ENCODE assay signal across 9 cellular contexts in the genomic region with DNA sequence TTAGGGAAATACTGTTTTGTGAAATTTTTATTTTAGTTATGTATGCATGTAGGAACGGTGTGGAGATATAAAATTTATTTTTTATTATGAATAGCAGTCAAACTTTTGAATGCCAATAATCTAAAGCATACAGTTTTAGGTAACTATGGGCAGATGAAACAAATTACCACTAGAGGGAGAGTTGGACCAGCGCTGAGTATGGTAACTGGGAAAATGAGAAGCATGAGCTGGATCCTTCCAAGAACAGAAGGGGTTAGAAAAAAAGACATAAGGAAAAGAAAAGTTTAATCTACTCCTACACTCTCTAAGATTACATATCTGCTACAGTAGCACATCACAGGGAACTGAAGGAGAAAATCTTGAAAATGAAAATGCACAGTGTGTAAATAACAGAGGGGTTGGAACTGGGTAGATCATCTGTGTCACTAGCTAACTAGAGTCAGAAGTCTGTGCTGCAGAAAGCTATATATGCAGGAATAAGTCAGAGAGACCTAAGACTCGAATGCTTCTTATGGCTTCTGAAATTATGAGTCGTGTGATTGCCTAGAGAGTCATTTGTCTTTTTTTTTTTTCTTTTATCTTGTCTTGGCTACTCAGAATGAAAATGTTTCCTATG. TPM values are rescaled to one million over a fixed set of nuclear protein-coding genes. Genes with fewer than 3 reads are reported as not detected.
DNase-seq lines count a peak whose midpoint lies in the region; ATAC-seq and TF ChIP-seq lines count a peak whose summit lies in the region.
"Had no signal": no experiment of that assay in that cellular context is flagged by ENCODE, and none has a peak within 500 bp of the region (broad histone marks: within the 10 kb centered on the region; RNA-seq: fewer than 3 reads in every experiment).

No MANE protein-coding gene starts in this region.

- no peak overlapping the region for H3K4me3 Mint-ChIP-seq in nephron
- no peak overlapping the region for H3K4me3 Mint-ChIP-seq in activated T-helper 2 cell treated with anti-CD3 and anti-CD28 coated beads, Interferon-gamma antibody, Interleukin-2, Interleukin-4, amounts not matched to agents 10 μg/mL and 5 μg/mL and 100 μg/mL, durations not matched to agents 14 hours and 24 hours and 36 hours (ENCODE audit: low read depth)
- no peak overlapping the region for H3K4me3 Mint-ChIP-seq in activated CD4-positive, alpha-beta memory T cell treated with anti-CD3 and anti-CD28 coated beads for 36 hours

- TF ChIP-seq CTCF in GM10266 (IDR thresholded peaks at IDR 0.05; ENCODE audit: control insufficient read depth, insufficient read depth, low read depth, missing control alignments) (peak; percentile 19), Loucy (conservative IDR thresholded peaks at IDR 0.05; ENCODE audit: low read length) (peak; percentile 52), astrocyte of the cerebellum (IDR thresholded peaks at IDR 0.05; ENCODE audit: low read depth, low read length, missing control alignments) (peak; percentile 39), nephron (IDR thresholded peaks at IDR 0.05; ENCODE audit: unreplicated experiment in 3 of 3) (peak; percentile 67 to 68 (median 67))

- H3K36me3 ChIP-seq in Loucy (ENCODE audit: insufficient read depth, low read length) = no peaks in the 10 kb centered on the region

- H3K4me1 Mint-ChIP-seq in nephron = no peaks in the 10 kb centered on the region
- H3K4me1 Mint-ChIP-seq in activated T-helper 2 cell treated with anti-CD3 and anti-CD28 coated beads, Interferon-gamma antibody, Interleukin-2, Interleukin-4, amounts not matched to agents 10 μg/mL and 5 μg/mL and 100 μg/mL, durations not matched to agents 14 hours and 24 hours and 36 hours (ENCODE audit: low read depth) = no peaks in the 10 kb centered on the region
- H3K4me1 Mint-ChIP-seq in activated CD4-positive, alpha-beta memory T cell treated with anti-CD3 and anti-CD28 coated beads for 36 hours (ENCODE audit: low read depth) = no peaks in the 10 kb centered on the region

- no peaks in the 10 kb centered on the region for H3K9me2 ChIP-seq in Loucy (replicated peaks; ENCODE audit: low read depth, low read length)

- no peaks in the 10 kb centered on the region for H3K27me3 Mint-ChIP-seq in nephron (ENCODE audit: low read depth)
- no peaks in the 10 kb centered on the region for H3K27me3 Mint-ChIP-seq in activated T-helper 2 cell treated with anti-CD3 and anti-CD28 coated beads, Interferon-gamma antibody, Interleukin-2, Interleukin-4, amounts not matched to agents 10 μg/mL and 5 μg/mL and 100 μg/mL, durations not matched to agents 14 hours and 24 hours and 36 hours (ENCODE audit: low read depth)
- no peaks in the 10 kb centered on the region for H3K27me3 Mint-ChIP-seq in activated CD4-positive, alpha-beta memory T cell treated with anti-CD3 and anti-CD28 coated beads for 36 hours

- H3K4me3 ChIP-seq in Loucy (ENCODE audit: low read length, poor library complexity, severe bottlenecking) (no peak overlapping the region), astrocyte of the cerebellum (ENCODE audit: low read depth, low read length) (no peak overlapping the region)

- H3K4me2 ChIP-seq in Loucy (ENCODE audit: low read depth, low read length, poor library complexity, severe bottlenecking) = no peak overlapping the region

- no peaks in the 10 kb centered on the region for H3K36me3 Mint-ChIP-seq in nephron (ENCODE audit: low read depth)
- H3K36me3 Mint-ChIP-seq in activated T-helper 2 cell treated with anti-CD3 and anti-CD28 coated beads, Interferon-gamma antibody, Interleukin-2, Interleukin-4, amounts not matched to agents 10 μg/mL and 5 μg/mL and 100 μg/mL, durations not matched to agents 14 hours and 24 hours and 36 hours (ENCODE audit: low read depth) = no peaks in the 10 kb centered on the region
- no peaks in the 10 kb centered on the region for H3K36me3 Mint-ChIP-seq in activated CD4-positive, alpha-beta memory T cell treated with anti-CD3 and anti-CD28 coated beads for 36 hours

- H3K27me3 ChIP-seq in Loucy (ENCODE audit: insufficient read depth, low read length, poor library complexity, severe bottlenecking) = no peaks in the 10 kb centered on the region

- H4K20me1 ChIP-seq in Loucy (ENCODE audit: insufficient read depth, low read length, poor library complexity, severe bottlenecking) = no peaks in the 10 kb centered on the region

- CTCF ChIA-PET in activated CD4-positive, alpha-beta memory T cell treated with anti-CD3 and anti-CD28 coated beads for 36 hours (lab: Charles Lee) = no interaction called here

- no peak overlapping the region for H3K27ac Mint-ChIP-seq in nephron
- no peak overlapping the region for H3K27ac Mint-ChIP-seq in activated T-helper 2 cell treated with anti-CD3 and anti-CD28 coated beads, Interferon-gamma antibody, Interleukin-2, Interleukin-4, amounts not matched to agents 10 μg/mL and 5 μg/mL and 100 μg/mL, durations not matched to agents 14 hours and 24 hours and 36 hours
- no peak overlapping the region for H3K27ac Mint-ChIP-seq in activated CD4-positive, alpha-beta memory T cell treated with anti-CD3 and anti-CD28 coated beads for 36 hours

- H3K79me2 ChIP-seq in Loucy (ENCODE audit: insufficient read depth, low read length) = no peaks in the 10 kb centered on the region

- H2AFZ ChIP-seq in Loucy (ENCODE audit: low read length) = no peak overlapping the region

- POLR2A ChIA-PET in activated CD4-positive, alpha-beta memory T cell treated with anti-CD3 and anti-CD28 coated beads for 36 hours (lab: Charles Lee) = no interaction called here

- in situ Hi-C loops in astrocyte of the cerebellum (cut with HindIII; ENCODE audit: low sequenced_read_pairs) = no loop called here

- H3F3A ChIP-seq in Loucy (ENCODE audit: low read depth) = no peaks in the 10 kb centered on the region

- H3K4me1 ChIP-seq in Loucy (ENCODE audit: insufficient read depth, low read length, poor library complexity, severe bottlenecking) = no peaks in the 10 kb centered on the region

- intact Hi-C loops in activated T-helper 2 cell treated with anti-CD3 and anti-CD28 coated beads, Interferon-gamma antibody, Interleukin-2, Interleukin-4, amounts not matched to agents 10 μg/mL and 5 μg/mL and 100 μg/mL, durations not matched to agents 14 hours and 24 hours and 36 hours (cut with micrococcal nuclease) = no loop called here
- intact Hi-C loops in activated CD4-positive, alpha-beta memory T cell treated with anti-CD3 and anti-CD28 coated beads for 36 hours (cut with micrococcal nuclease) = no loop called here

- no peaks in the 10 kb centered on the region for H3K9me3 ChIP-seq in Loucy (ENCODE audit: insufficient read depth, low read depth, low read length)

- ATAC-seq in HG03442 (IDR thresholded peaks at IDR 0.05; ENCODE audit: unreplicated experiment) = no peak

- DNase-seq in GM10266 (ENCODE audit: extremely low spot score) (no peak), astrocyte of the cerebellum (ENCODE audit: low read depth) (no peak), GDM1 (lab: John Stamatoyannopoulos, UW) (no peak)
- no peak for DNase-seq in activated T-helper 2 cell treated with anti-CD3 and anti-CD28 coated beads, Interferon-gamma antibody, Interleukin-2, Interleukin-4, amounts not matched to agents 10 μg/mL and 5 μg/mL and 100 μg/mL, durations not matched to agents 14 hours and 24 hours and 36 hours (ENCODE audit: low spot score)
- DNase-seq in activated CD4-positive, alpha-beta memory T cell treated with anti-CD3 and anti-CD28 coated beads for 36 hours = no peak
- DNase-seq: NCI-H2107 had no signal

- H3K9ac ChIP-seq in Loucy (ENCODE audit: low read depth, low read length, poor library complexity, severe bottlenecking) = no peak overlapping the region

- no peaks in the 10 kb centered on the region for H3K9me3 Mint-ChIP-seq in nephron
- H3K9me3 Mint-ChIP-seq in activated T-helper 2 cell treated with anti-CD3 and anti-CD28 coated beads, Interferon-gamma antibody, Interleukin-2, Interleukin-4, amounts not matched to agents 10 μg/mL and 5 μg/mL and 100 μg/mL, durations not matched to agents 14 hours and 24 hours and 36 hours = no peaks in the 10 kb centered on the region
- H3K9me3 Mint-ChIP-seq in activated CD4-positive, alpha-beta memory T cell treated with anti-CD3 and anti-CD28 coated beads for 36 hours = peaks cover 2% of the 10 kb centered on the region

RNA-seq across cellular contexts. Expression of a gene that starts 15.6 kb away (rescaled TPM):
- total RNA-seq in activated T-helper 2 cell treated with anti-CD3 and anti-CD28 coated beads, Interferon-gamma antibody, Interleukin-2, Interleukin-4, amounts not matched to agents 10 μg/mL and 5 μg/mL and 100 μg/mL, durations not matched to agents 14 hours and 24 hours and 36 hours = not detected in 2 replicates
- not detected for total RNA-seq in activated CD4-positive, alpha-beta memory T cell treated with anti-CD3 and anti-CD28 coated beads for 36 hours

RNA-seq across cellular contexts. Expression of a gene that starts 46.7 kb away (rescaled TPM):
- total RNA-seq in activated T-helper 2 cell treated with anti-CD3 and anti-CD28 coated beads, Interferon-gamma antibody, Interleukin-2, Interleukin-4, amounts not matched to agents 10 μg/mL and 5 μg/mL and 100 μg/mL, durations not matched to agents 14 hours and 24 hours and 36 hours = not detected in 2 replicates
- not detected for total RNA-seq in activated CD4-positive, alpha-beta memory T cell treated with anti-CD3 and anti-CD28 coated beads for 36 hours
